19 cellular contexts compared by ENCODE assay signal in the genomic region with DNA sequence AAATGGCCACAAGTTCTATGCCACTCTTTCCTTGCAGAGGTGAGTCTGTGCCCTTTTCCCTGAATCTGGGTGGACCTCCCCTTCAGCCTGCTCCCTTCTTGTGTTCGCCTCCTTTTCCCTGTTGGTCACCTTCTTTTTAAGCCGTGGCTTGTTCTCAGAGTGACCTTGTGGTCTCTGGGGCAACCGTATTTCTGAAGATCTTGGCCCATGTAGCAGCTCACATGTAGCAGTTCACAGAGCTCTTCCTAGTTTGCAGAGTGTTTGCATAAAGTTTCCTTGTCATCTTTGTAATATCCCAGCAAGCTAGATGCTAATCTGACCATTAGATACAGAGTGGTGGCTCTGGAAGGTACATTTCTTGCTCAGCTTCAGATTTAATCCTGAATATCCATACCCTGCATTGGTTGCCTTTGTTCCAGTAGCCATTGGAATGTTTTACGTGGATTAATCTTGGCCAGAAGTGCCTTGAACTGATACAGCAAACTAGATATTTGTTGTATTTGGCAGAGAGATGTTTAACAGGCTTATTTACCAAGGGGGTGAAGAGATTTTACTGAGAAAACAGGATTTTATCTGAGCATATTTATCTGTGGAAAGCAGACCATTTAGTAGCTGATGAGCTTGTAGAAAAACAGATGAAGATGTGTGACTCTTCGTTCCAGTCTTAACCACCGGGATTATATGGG. TPM values are rescaled to one million over a fixed set of nuclear protein-coding genes. Genes with fewer than 3 reads are reported as not detected.
DNase-seq lines count a peak whose midpoint lies in the region; ATAC-seq, FAIRE-seq and TF ChIP-seq lines count a peak whose summit lies in the region.
"Had no signal": no experiment of that assay in that cellular context is flagged by ENCODE, and none has a peak within 500 bp of the region (broad histone marks: within the 10 kb centered on the region; RNA-seq: fewer than 3 reads in every experiment).

No MANE protein-coding gene starts in this region.

- intact Hi-C loops in CD8-positive, alpha-beta T cell (cut with DNase I, micrococcal nuclease): no loop called here
- intact Hi-C loops in psoas muscle (cut with DNase I): no loop called here

- peak overlapping the region; percentile 49 for H3K27ac Mint-ChIP-seq in CD8-positive, alpha-beta T cell
- H3K27ac Mint-ChIP-seq in WTC11: no peak overlapping the region; the same call in 1 of the 2 replicates

- FAIRE-seq in RCC 7860 (lab: Jason Lieb, UNC): no peak
- FAIRE-seq: A204.1, HTR-8/SVneo had no signal

- H3K4me1 ChIP-seq in CD8-positive, alpha-beta T cell (ENCODE audit: insufficient read depth, low read length): no peaks in the 10 kb centered on the region
- peaks cover 36% of the 10 kb centered on the region for H3K4me1 ChIP-seq in psoas muscle

- no peak overlapping the region for H3K4me3 Mint-ChIP-seq in CD8-positive, alpha-beta T cell
- H3K4me3 Mint-ChIP-seq in WTC11: no peak overlapping the region

- no peak overlapping the region for H3K4me3 ChIP-seq in CD8-positive, alpha-beta T cell (ENCODE audit: low read depth, low read length)
- no peak overlapping the region for H3K4me3 ChIP-seq in psoas muscle
- H3K4me3 ChIP-seq: HAP-1 had no signal

- peaks cover 74% of the 10 kb centered on the region for H3K36me3 Mint-ChIP-seq in CD8-positive, alpha-beta T cell
- H3K36me3 Mint-ChIP-seq in WTC11: peaks cover 47% of the 10 kb centered on the region

- H3K9me3 ChIP-seq in CD8-positive, alpha-beta T cell (ENCODE audit: low read length): no peaks in the 10 kb centered on the region
- H3K9me3 ChIP-seq in psoas muscle: no peaks in the 10 kb centered on the region
- H3K9me3 ChIP-seq: HAP-1 had no signal

- H3K4me1 Mint-ChIP-seq in CD8-positive, alpha-beta T cell (ENCODE audit: low read depth): peaks cover 8% of the 10 kb centered on the region
- no peaks in the 10 kb centered on the region for H3K4me1 Mint-ChIP-seq in WTC11

- no peaks in the 10 kb centered on the region for H3K9me3 Mint-ChIP-seq in CD8-positive, alpha-beta T cell
- H3K9me3 Mint-ChIP-seq in WTC11: no peaks in the 10 kb centered on the region

- H3K36me3 ChIP-seq in CD8-positive, alpha-beta T cell (ENCODE audit: insufficient read depth, low read length): peaks cover 20% of the 10 kb centered on the region
- peaks cover 3 to 66% of the 10 kb centered on the region in 2 donors for H3K36me3 ChIP-seq in psoas muscle (ENCODE audit: insufficient read depth in 1 of 2, low read depth in 1 of 2)

- ATAC-seq in CD8-positive, alpha-beta T cell: no peak
- peak; percentile 81 for ATAC-seq in left lobe of liver
- ATAC-seq in psoas muscle: no peak
- no peak for ATAC-seq in HG02623 (IDR thresholded peaks at IDR 0.05; ENCODE audit: unreplicated experiment)
- ATAC-seq in WTC11: no peak

- no peak for DNase-seq in CD8-positive, alpha-beta T cell
- DNase-seq in left lobe of liver (ENCODE audit: low spot score) (no peak), psoas muscle (no peak), RKO (ENCODE audit: low spot score) (no peak), WTC11 (ENCODE audit: low spot score) (no peak), RCC 7860 (ENCODE audit: low spot score) (no peak)
- DNase-seq: C1 segment of cervical spinal cord; COR-L47; DMS53; NCI-H187; NCI-H345; NCI-H526 treated with DMSO at 0.1 percent for 48 hours; NK-92 treated with Interleukin-12 subunit alpha and Interleukin-12 subunit beta, amount 100 ng/mL, for 24 hours had no signal

- POLR2A ChIA-PET in CD8-positive, alpha-beta T cell (lab: Charles Lee): interaction anchor here (0.5 kb wide), 1 partner anchor 159 kb away, joined by 3 read pairs; no protein-coding TSS in a partner anchor
- POLR2A ChIA-PET in WTC11 (lab: Charles Lee): interaction anchor here (0.5 to 0.6 kb wide), 2 partner anchors 14 to 21 kb away, joined by 4 to 6 read pairs; no protein-coding TSS in a partner anchor

- no peaks in the 10 kb centered on the region for H3K27me3 ChIP-seq in CD8-positive, alpha-beta T cell (ENCODE audit: insufficient read depth, low read length)
- H3K27me3 ChIP-seq in psoas muscle (ENCODE audit: insufficient read depth in 3 of 3, low read length in 2 of 3): no peaks in the 10 kb centered on the region

- WGBS in psoas muscle, 3 donors: 45 to 59% (median 51%) methylated on average over 6 of the region's 6 CpGs

- no peak for TF ChIP-seq CTCF in CD8-positive, alpha-beta T cell (IDR thresholded peaks at IDR 0.05)
- TF ChIP-seq CTCF in VCaP (conservative IDR thresholded peaks at IDR 0.05) (no peak), psoas muscle (IDR thresholded peaks at IDR 0.05) (no peak), WTC11 (IDR thresholded peaks at IDR 0.05) (no peak)

- no peaks in the 10 kb centered on the region for H3K27me3 Mint-ChIP-seq in CD8-positive, alpha-beta T cell (ENCODE audit: low read depth)
- no peaks in the 10 kb centered on the region for H3K27me3 Mint-ChIP-seq in WTC11 (ENCODE audit: low read depth)

- H3K27ac ChIP-seq in CD8-positive, alpha-beta T cell (ENCODE audit: low read depth, low read length): no peak overlapping the region
- H3K27ac ChIP-seq in VCaP (peak overlapping the region; percentile 72), psoas muscle (peak overlapping the region; percentile 26)
- H3K27ac ChIP-seq: HL-60 had no signal

- CTCF ChIA-PET in CD8-positive, alpha-beta T cell (lab: Charles Lee): interaction anchor here (1.2 kb wide), 1 partner anchor 26 kb away, joined by 3 read pairs; no protein-coding TSS in a partner anchor
- CTCF ChIA-PET in WTC11 (lab: Charles Lee): no interaction called here

TF ChIP-seq in WTC11, 78 proteins besides CTCF, POLR2A, EP300 and RAD21 (continues in another document):
- TF ChIP-seq, protein P1, sequence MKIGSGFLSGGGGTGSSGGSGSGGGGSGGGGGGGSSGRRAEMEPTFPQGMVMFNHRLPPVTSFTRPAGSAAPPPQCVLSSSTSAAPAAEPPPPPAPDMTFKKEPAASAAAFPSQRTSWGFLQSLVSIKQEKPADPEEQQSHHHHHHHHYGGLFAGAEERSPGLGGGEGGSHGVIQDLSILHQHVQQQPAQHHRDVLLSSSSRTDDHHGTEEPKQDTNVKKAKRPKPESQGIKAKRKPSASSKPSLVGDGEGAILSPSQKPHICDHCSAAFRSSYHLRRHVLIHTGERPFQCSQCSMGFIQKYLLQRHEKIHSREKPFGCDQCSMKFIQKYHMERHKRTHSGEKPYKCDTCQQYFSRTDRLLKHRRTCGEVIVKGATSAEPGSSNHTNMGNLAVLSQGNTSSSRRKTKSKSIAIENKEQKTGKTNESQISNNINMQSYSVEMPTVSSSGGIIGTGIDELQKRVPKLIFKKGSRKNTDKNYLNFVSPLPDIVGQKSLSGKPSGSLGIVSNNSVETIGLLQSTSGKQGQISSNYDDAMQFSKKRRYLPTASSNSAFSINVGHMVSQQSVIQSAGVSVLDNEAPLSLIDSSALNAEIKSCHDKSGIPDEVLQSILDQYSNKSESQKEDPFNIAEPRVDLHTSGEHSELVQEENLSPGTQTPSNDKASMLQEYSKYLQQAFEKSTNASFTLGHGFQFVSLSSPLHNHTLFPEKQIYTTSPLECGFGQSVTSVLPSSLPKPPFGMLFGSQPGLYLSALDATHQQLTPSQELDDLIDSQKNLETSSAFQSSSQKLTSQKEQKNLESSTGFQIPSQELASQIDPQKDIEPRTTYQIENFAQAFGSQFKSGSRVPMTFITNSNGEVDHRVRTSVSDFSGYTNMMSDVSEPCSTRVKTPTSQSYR (CRISPR knock-in tag; IDR thresholded peaks at IDR 0.05): no peak
- TF ChIP-seq KAT7 (CRISPR knock-in tag; IDR thresholded peaks at IDR 0.05; ENCODE audit: borderline replicate concordance): no peak
- no peak for TF ChIP-seq GABPB1 (CRISPR knock-in tag; IDR thresholded peaks at IDR 0.05)
- TF ChIP-seq, protein P2, sequence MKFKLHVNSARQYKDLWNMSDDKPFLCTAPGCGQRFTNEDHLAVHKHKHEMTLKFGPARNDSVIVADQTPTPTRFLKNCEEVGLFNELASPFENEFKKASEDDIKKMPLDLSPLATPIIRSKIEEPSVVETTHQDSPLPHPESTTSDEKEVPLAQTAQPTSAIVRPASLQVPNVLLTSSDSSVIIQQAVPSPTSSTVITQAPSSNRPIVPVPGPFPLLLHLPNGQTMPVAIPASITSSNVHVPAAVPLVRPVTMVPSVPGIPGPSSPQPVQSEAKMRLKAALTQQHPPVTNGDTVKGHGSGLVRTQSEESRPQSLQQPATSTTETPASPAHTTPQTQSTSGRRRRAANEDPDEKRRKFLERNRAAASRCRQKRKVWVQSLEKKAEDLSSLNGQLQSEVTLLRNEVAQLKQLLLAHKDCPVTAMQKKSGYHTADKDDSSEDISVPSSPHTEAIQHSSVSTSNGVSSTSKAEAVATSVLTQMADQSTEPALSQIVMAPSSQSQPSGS (CRISPR knock-in tag; IDR thresholded peaks at IDR 0.05; ENCODE audit: borderline replicate concordance, low read depth): no peak
- TF ChIP-seq MXD4 (CRISPR knock-in tag; IDR thresholded peaks at IDR 0.05; ENCODE audit: borderline replicate concordance): no peak

RNA-seq across cellular contexts. Expression of a gene that starts 40.6 kb away (rescaled TPM):
- under 1 TPM; 0.17 to 0.35 TPM for total RNA-seq in CD8-positive, alpha-beta T cell
- total RNA-seq in left lobe of liver (0.73 TPM), psoas muscle (under 1 TPM; 0.22 to 0.95 (median 0.47) TPM), WTC11 (2021) (1.7 to 2.8 TPM (median 2.4 TPM) in 3 replicates)
- polyA plus RNA-seq in psoas muscle: under 1 TPM; 0.08 to 0.20 (median 0.10) TPM

RNA-seq across cellular contexts. Expression of a gene that starts 43.6 kb away (rescaled TPM):
- 10 to 100 TPM; 17.0 to 19.9 TPM for total RNA-seq in CD8-positive, alpha-beta T cell
- total RNA-seq in left lobe of liver (59.6 TPM), psoas muscle (100 to 1,000 TPM in 3 of 4 donors, 10 to 100 TPM in 1; 67.6 to 159 (median 139) TPM), WTC11 (2021) (113 to 119 TPM (median 115 TPM) in 3 replicates)
- 10 to 100 TPM; 35.1 to 73.2 (median 42.1) TPM for polyA plus RNA-seq in psoas muscle
